14 cellular contexts compared by ENCODE assay signal in the genomic region with DNA sequence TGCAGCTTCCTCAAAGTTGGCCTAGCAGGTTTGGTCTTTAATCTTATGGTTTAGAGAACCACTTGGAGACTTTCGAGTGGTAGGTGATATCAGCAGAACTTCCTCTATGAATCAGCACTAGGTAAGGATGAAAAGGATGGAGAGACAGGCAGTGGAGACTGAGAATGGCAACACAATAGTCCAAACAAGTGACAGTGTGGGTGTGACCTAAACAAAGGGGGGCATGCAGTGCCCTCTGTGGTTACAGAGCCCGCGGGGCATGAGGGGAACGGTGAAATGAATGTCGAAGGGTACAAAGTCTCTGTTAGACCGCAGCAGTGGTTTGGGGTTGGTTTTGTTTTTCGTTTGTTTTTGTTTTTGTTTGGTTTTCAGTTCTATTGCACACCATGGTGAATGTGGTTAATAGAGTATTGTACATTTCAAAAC.
DNase-seq lines count a peak whose midpoint lies in the region; ATAC-seq, FAIRE-seq and TF ChIP-seq lines count a peak whose summit lies in the region.
"Had no signal": no experiment of that assay in that cellular context is flagged by ENCODE, and none has a peak within 500 bp of the region (broad histone marks: within the 10 kb centered on the region; RNA-seq: fewer than 3 reads in every experiment).

No MANE protein-coding gene starts in this region.

- DNase-seq in GM18507 (ENCODE audit: extremely low spot score, insufficient read length, low read depth) (no peak), GM20000 (ENCODE audit: low spot score) (peak; percentile 26), MV-4-11 (lab: John Stamatoyannopoulos, UW) (peak; percentile 36), superior temporal gyrus (ENCODE audit: extremely low spot score) (no peak), cerebellar cortex (ENCODE audit: low spot score) (no peak), GM03348 (ENCODE audit: low spot score) (no peak)
- no peak for DNase-seq in stimulated activated CD4-positive, alpha-beta T cell treated with anti-CD3 and anti-CD28 coated beads, Interleukin-4, amount 100 ng/mL, for 1 hour
- DNase-seq: activated CD4-positive, alpha-beta T cell treated with anti-CD3 and anti-CD28 coated beads for 48 hours; activated effector memory CD4-positive, alpha-beta T cell treated with anti-CD3 and anti-CD28 coated beads, Interleukin-2, amount 50 U/mL, for 16 hours; MM.1S; NCI-H524 treated with DMSO at 0.1 percent for 48 hours; stimulated activated CD4-positive, alpha-beta T cell treated with anti-CD3 and anti-CD28 coated beads, Interleukin-12 subunit alpha, Interleukin-12 subunit beta, amount 100 ng/mL, for 4 hours had no signal

- no peak for TF ChIP-seq CTCF in GM20000 (IDR thresholded peaks at IDR 0.05; ENCODE audit: extremely low read depth, missing control alignments)

- peak; percentile 54 for FAIRE-seq in GM18507 (lab: Jason Lieb, UNC)
- FAIRE-seq: colon had no signal

- peak; percentile 62 for ATAC-seq in HG02970 (IDR thresholded peaks at IDR 0.05; ENCODE audit: low FRiP score, unreplicated experiment)

Comparison
In these comparisons a context has a peak if more than half of its experiments do, and no peak if none do; other contexts are left out.
1. DNase-seq: peak in GM20000 (single experiment) and MV-4-11 (single experiment); none in GM18507 (single experiment), superior temporal gyrus (single experiment), cerebellar cortex (single experiment), stimulated activated CD4-positive, alpha-beta T cell treated with anti-CD3 and anti-CD28 coated beads, Interleukin-4, amount 100 ng/mL, for 1 hour (single experiment) and GM03348 (single experiment).